9 cellular contexts compared by ENCODE assay signal in genomic region chr11:76768091-76769047, GRCh38. TPM values are rescaled to one million over a fixed set of nuclear protein-coding genes. Genes with fewer than 3 reads are reported as not detected.
DNase-seq lines count a peak whose midpoint lies in the region; ATAC-seq, FAIRE-seq and TF ChIP-seq lines count a peak whose summit lies in the region.
"Had no signal": no experiment of that assay in that cellular context is flagged by ENCODE, and none has a peak within 500 bp of the region (broad histone marks: within the 10 kb centered on the region; RNA-seq: fewer than 3 reads in every experiment).

No MANE protein-coding gene starts in this region.

- H3K36me3 ChIP-seq in liver (ENCODE audit: control insufficient read depth in 4 of 4, insufficient read depth in 3 of 4, low read depth in 1 of 4, low read length in 3 of 4) (no peaks in the 10 kb centered on the region), vagina (no peaks in the 10 kb centered on the region)

- TF ChIP-seq POLR2A in GM12892 (IDR thresholded peaks at IDR 0.05; ENCODE audit: low read depth, low read length) (no peak), vagina (IDR thresholded peaks at IDR 0.05) (no peak)

- ATAC-seq in activated naive CD8-positive, alpha-beta T cell treated with anti-CD3 and anti-CD28 coated beads, Interleukin-2, amount 10 ng/mL, durations not matched to agents 7 days and 5 days (ENCODE audit: low read depth): peak; percentile 91
- no peak for ATAC-seq in HG03565 (IDR thresholded peaks at IDR 0.05; ENCODE audit: unreplicated experiment)

- H3K4me3 ChIP-seq in liver (ENCODE audit: low read depth in 1 of 3, low read length in 3 of 3) (peak overlapping the region; percentile 27 to 58 (median 55)), vagina (peak overlapping the region in 1 of 2 donors; percentile 5)

- peak in 1 of 2 donors; percentile 43 for TF ChIP-seq RAD21 in liver (IDR thresholded peaks at IDR 0.05)

- TF ChIP-seq CTCF in liver (IDR thresholded peaks at IDR 0.05; ENCODE audit: low read depth, low read length, missing input control) (no peak), vagina (IDR thresholded peaks at IDR 0.05) (no peak)

- POLR2A ChIA-PET in activated naive CD8-positive, alpha-beta T cell treated with anti-CD3 and anti-CD28 coated beads, Interleukin-2, amount 10 ng/mL, durations not matched to agents 7 days and 5 days (lab: Charles Lee): no interaction called here

- H3K27me3 Mint-ChIP-seq in activated naive CD8-positive, alpha-beta T cell treated with anti-CD3 and anti-CD28 coated beads, Interleukin-2, amount 10 ng/mL, durations not matched to agents 7 days and 5 days: no peaks in the 10 kb centered on the region

- FAIRE-seq in GM12892 (lab: Jason Lieb, UNC): peak; percentile 70
- FAIRE-seq: endometrium had no signal

- H3K27ac ChIP-seq in liver (ENCODE audit: low read depth in 1 of 2, low read length in 2 of 2) (peak overlapping the region; percentile 91 to 92), vagina (peak overlapping the region; percentile 88)

- H3K36me3 Mint-ChIP-seq in activated naive CD8-positive, alpha-beta T cell treated with anti-CD3 and anti-CD28 coated beads, Interleukin-2, amount 10 ng/mL, durations not matched to agents 7 days and 5 days: no peaks in the 10 kb centered on the region

- no peaks in the 10 kb centered on the region for H3K9me3 ChIP-seq in liver (ENCODE audit: control insufficient read depth in 4 of 4, low read length in 3 of 4)
- no peaks in the 10 kb centered on the region for H3K9me3 ChIP-seq in vagina

- DNase-seq in GM12892 (ENCODE audit: insufficient read length) (no peak), NCI-H2171 (lab: John Stamatoyannopoulos, UW) (peak; percentile 69), vagina (ENCODE audit: extremely low spot score in 2 of 2) (no peak), NCI-H187 treated with DMSO at 0.1 percent for 48 hours (lab: John Stamatoyannopoulos, UW) (no peak), NCI-H226 (no peak)
- DNase-seq in activated naive CD8-positive, alpha-beta T cell treated with anti-CD3 and anti-CD28 coated beads, Interleukin-2, amount 10 ng/mL, durations not matched to agents 7 days and 5 days: peak; percentile 62

- H3K4me3 Mint-ChIP-seq in activated naive CD8-positive, alpha-beta T cell treated with anti-CD3 and anti-CD28 coated beads, Interleukin-2, amount 10 ng/mL, durations not matched to agents 7 days and 5 days: peak overlapping the region; percentile 84

- H3K27me3 ChIP-seq in liver (ENCODE audit: control insufficient read depth in 4 of 4, insufficient read depth in 4 of 4, low read length in 3 of 4): no peaks in the 10 kb centered on the region
- H3K27me3 ChIP-seq in vagina: no peaks in the 10 kb centered on the region

- H3K4me1 Mint-ChIP-seq in activated naive CD8-positive, alpha-beta T cell treated with anti-CD3 and anti-CD28 coated beads, Interleukin-2, amount 10 ng/mL, durations not matched to agents 7 days and 5 days: peaks cover 49% of the 10 kb centered on the region

- H3K9ac ChIP-seq in liver (ENCODE audit: low read depth in 1 of 2, low read length in 2 of 2): peak overlapping the region; percentile 62 to 86

- peak overlapping the region; percentile 94 for H3K27ac Mint-ChIP-seq in activated naive CD8-positive, alpha-beta T cell treated with anti-CD3 and anti-CD28 coated beads, Interleukin-2, amount 10 ng/mL, durations not matched to agents 7 days and 5 days

- H3K9me3 Mint-ChIP-seq in activated naive CD8-positive, alpha-beta T cell treated with anti-CD3 and anti-CD28 coated beads, Interleukin-2, amount 10 ng/mL, durations not matched to agents 7 days and 5 days: no peaks in the 10 kb centered on the region

- intact Hi-C loops in vagina (cut with DNase I): no loop called here

- WGBS in liver: 11% methylated on average over 9 of the region's 9 CpGs

- H3K4me1 ChIP-seq in liver (ENCODE audit: control insufficient read depth in 4 of 4, insufficient read depth in 4 of 4, low read length in 3 of 4): peaks cover 27 to 78% (median 64%) of the 10 kb centered on the region in 4 donors
- peaks cover 100% of the 10 kb centered on the region for H3K4me1 ChIP-seq in vagina

TF ChIP-seq in liver, 16 proteins besides CTCF, POLR2A, EP300 and RAD21:
- TF ChIP-seq HNF4G (IDR thresholded peaks at IDR 0.05) (no peak), REST (IDR thresholded peaks at IDR 0.05) (peak; percentile 20), RXRA (IDR thresholded peaks at IDR 0.05) (peak; percentile 17 to 61), TAF1 (conservative IDR thresholded peaks at IDR 0.05) (peak; percentile 50), SP1 (IDR thresholded peaks at IDR 0.05) (peak; percentile 65), HNF4A (conservative IDR thresholded peaks at IDR 0.05) (peak in 1 of 2 donors; percentile 43), FOXA2 (IDR thresholded peaks at IDR 0.05) (no peak)
TF ChIP-seq in liver: peak in this region for 5.

RNA-seq across cellular contexts. Expression of gene TSKU, which starts 14.8 kb away (rescaled TPM):
- 0.40 TPM for polyA plus RNA-seq in GM12892 (2012; ENCODE audit: missing spikeins)
- total RNA-seq in activated naive CD8-positive, alpha-beta T cell treated with anti-CD3 and anti-CD28 coated beads, Interleukin-2, amount 10 ng/mL, durations not matched to agents 7 days and 5 days: 1 to 10 TPM; 2.4 to 2.8 TPM
- total RNA-seq in liver: 10 to 100 TPM in 1 of 2 donors, 1 to 10 TPM in 1; 3.3 to 33.7 TPM
- 100 to 1,000 TPM in 1 of 2 donors, 10 to 100 TPM in 1; 58.3 to 492 TPM for polyA plus RNA-seq in liver
- total RNA-seq in vagina: 144 TPM

Comparison
In these comparisons a context has a peak if more than half of its experiments do, and no peak if none do; other contexts are left out.
1. DNase-seq: peak in NCI-H2171 (single experiment) and activated naive CD8-positive, alpha-beta T cell treated with anti-CD3 and anti-CD28 coated beads, Interleukin-2, amount 10 ng/mL, durations not matched to agents 7 days and 5 days (single experiment); none in GM12892 (single experiment), vagina (0 of 2), NCI-H187 treated with DMSO at 0.1 percent for 48 hours (single experiment) and NCI-H226 (single experiment).